ENCODE assay signal across 8 cellular contexts in genomic region chr6:101226677-101227135, GRCh38.
DNase-seq lines count a peak whose midpoint lies in the region; ATAC-seq, FAIRE-seq and TF ChIP-seq lines count a peak whose summit lies in the region.

No MANE protein-coding gene starts in this region.

- ATAC-seq in GM21447 (IDR thresholded peaks at IDR 0.05; ENCODE audit: unreplicated experiment) (no peak), GM19324 (IDR thresholded peaks at IDR 0.05; ENCODE audit: low FRiP score, unreplicated experiment) (no peak)

- peak; percentile 60 for DNase-seq in DMS53 (lab: John Stamatoyannopoulos, UW)
- no peak for DNase-seq in DMS53 treated with DMSO at 0.1 percent for 48 hours (lab: John Stamatoyannopoulos, UW; ENCODE audit: unreplicated experiment)
- DNase-seq in HTR-8/SVneo (ENCODE audit: insufficient read length, low spot score) = peak; percentile 9
- DNase-seq in WERI-Rb-1 = peak; percentile 74
- DNase-seq in nephron progenitor cell = peak; percentile 38
- DNase-seq in cerebellar nuclear complex (lab: John Stamatoyannopoulos, UW) = no peak

- peak overlapping the region; percentile 29 for H3K27ac Mint-ChIP-seq in nephron progenitor cell

- peaks cover 23% of the 10 kb centered on the region for H3K9me3 Mint-ChIP-seq in nephron progenitor cell

- H3K27ac ChIP-seq in WERI-Rb-1 = no peak overlapping the region

- no peaks in the 10 kb centered on the region for H3K27me3 ChIP-seq in WERI-Rb-1 (ENCODE audit: insufficient read depth, low read depth, severe bottlenecking)

- no peak for FAIRE-seq in HTR-8/SVneo (lab: Jason Lieb, UNC)

- H3K4me3 Mint-ChIP-seq in nephron progenitor cell = no peak overlapping the region

- no peaks in the 10 kb centered on the region for H3K36me3 ChIP-seq in WERI-Rb-1

- no peak overlapping the region for H3K4me3 ChIP-seq in WERI-Rb-1 (ENCODE audit: low read depth, low read length)

- peaks cover 4% of the 10 kb centered on the region for H3K27me3 Mint-ChIP-seq in nephron progenitor cell (ENCODE audit: low read depth, poor library complexity)

- no peaks in the 10 kb centered on the region for H3K4me1 Mint-ChIP-seq in nephron progenitor cell

- peaks cover 6% of the 10 kb centered on the region for H3K9me3 ChIP-seq in WERI-Rb-1 (ENCODE audit: severe bottlenecking)

- H3K36me3 Mint-ChIP-seq in nephron progenitor cell (ENCODE audit: low read depth) = peaks cover 4% of the 10 kb centered on the region

- TF ChIP-seq CTCF in WERI-Rb-1 (IDR thresholded peaks at IDR 0.05; ENCODE audit: low read depth, low read length) (peak; percentile 82), nephron progenitor cell (IDR thresholded peaks at IDR 0.05) (peak; percentile 36)

Comparison
In these comparisons a context has a peak if more than half of its experiments do, and no peak if none do; other contexts are left out.
1. DNase-seq: peak in DMS53 (single experiment), HTR-8/SVneo (single experiment), WERI-Rb-1 (single experiment) and nephron progenitor cell (single experiment); none in DMS53 treated with DMSO at 0.1 percent for 48 hours (single experiment) and cerebellar nuclear complex (0 of 2).